ENCODE assay signal across 23 cellular contexts in the genomic region with DNA sequence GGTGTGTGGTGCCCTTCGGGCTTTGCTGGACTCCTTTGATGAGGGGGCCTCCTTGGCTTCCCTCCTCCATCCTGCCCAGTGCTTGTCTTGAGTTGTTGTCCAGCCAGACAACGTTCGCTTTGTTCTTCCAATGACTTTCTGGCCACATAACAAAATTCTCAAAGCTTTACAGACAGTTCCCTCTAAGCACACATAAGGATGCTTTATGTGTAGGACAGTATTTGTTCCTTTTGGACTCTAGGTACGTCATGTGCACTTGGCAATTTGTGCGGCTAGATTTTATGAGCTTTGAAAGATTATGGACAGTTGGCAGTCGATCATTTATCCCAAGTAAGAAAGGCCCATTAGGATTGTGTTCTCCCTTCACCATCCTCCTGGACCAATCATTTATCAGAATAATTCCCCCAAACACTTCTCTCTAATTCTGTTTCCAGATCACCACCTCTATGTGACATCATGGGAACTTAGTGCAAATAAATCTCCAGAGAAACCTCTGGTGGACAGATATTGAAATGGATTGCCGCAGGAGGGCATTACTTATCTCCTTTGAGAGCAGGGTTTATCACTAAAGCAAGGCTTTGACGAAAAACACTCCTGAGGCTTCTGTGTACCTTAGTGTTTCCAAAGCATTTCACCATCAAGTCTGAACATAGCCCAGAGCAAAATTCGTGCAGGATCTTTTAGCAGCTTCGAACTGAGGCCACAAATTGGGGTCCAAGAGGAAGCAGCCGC.
"Had no signal": no experiment of that assay in that cellular context is flagged by ENCODE, and none has a peak within 500 bp of the region (broad histone marks: within the 10 kb centered on the region; RNA-seq: fewer than 3 reads in every experiment).

No MANE protein-coding gene starts in this region.

- DNase-seq: activated CD4-positive, alpha-beta T cell treated with anti-CD3 and anti-CD28 coated beads for 36 hours; activated CD4-positive, alpha-beta T cell treated with anti-CD3 and anti-CD28 coated beads, Interleukin-2, amount 50 U/mL, for 4 hours; activated CD8-positive, alpha-beta memory T cell treated with anti-CD3 and anti-CD28 coated beads for 24 hours; activated CD8-positive, alpha-beta memory T cell treated with anti-CD3 and anti-CD28 coated beads, Interleukin-2, amount 50 U/mL, for 4 hours; activated T-cell treated with anti-CD3 and anti-CD28 coated beads, Interleukin-2, amount 50 U/mL, for 24 hours; amniotic stem cell; cerebellar nuclear complex; esophagus squamous epithelium; immature natural killer cell; left lung; naive thymus-derived CD4-positive, alpha-beta T cell; retina; stimulated activated CD4-positive, alpha-beta T cell treated with anti-CD3 and anti-CD28 coated beads, Interleukin-2, amount 100 ng/mL, for 48 hours; stimulated activated naive CD8-positive, alpha-beta T cell treated with anti-CD3 and anti-CD28 coated beads, Interleukin-15, Interleukin-2, amounts not matched to agents 100 U/mL and 50 U/mL, for 24 hours; T-helper 1 cell; upper lobe of left lung had no signal

- H3K4me3 ChIP-seq: breast epithelium, coronary artery, esophagus squamous epithelium, left lung, lung, upper lobe of left lung had no signal

- H3K9me3 ChIP-seq: breast epithelium, esophagus squamous epithelium, left lung, upper lobe of left lung had no signal

- H3K27me3 Mint-ChIP-seq: activated naive CD8-positive, alpha-beta T cell; activated T-cell treated with anti-CD3 and anti-CD28 coated beads, Interleukin-2, amount 50 U/mL, for 24 hours had no signal

- H3K27ac Mint-ChIP-seq: activated CD4-positive, alpha-beta T cell treated with anti-CD3 and anti-CD28 coated beads for 36 hours; activated naive CD8-positive, alpha-beta T cell; activated T-cell treated with anti-CD3 and anti-CD28 coated beads, Interleukin-2, amount 50 U/mL, for 24 hours; activated T-helper 17 cell treated with anti-CD3 and anti-CD28 coated beads, Interleukin-2, amount 50 U/mL, for 72 hours; immature natural killer cell; naive thymus-derived CD4-positive, alpha-beta T cell; WTC11 had no signal

- H3K36me3 ChIP-seq: breast epithelium, esophagus squamous epithelium, left lung, upper lobe of left lung had no signal

- H3K36me3 Mint-ChIP-seq: activated naive CD8-positive, alpha-beta T cell; immature natural killer cell; naive thymus-derived CD4-positive, alpha-beta T cell; WTC11 had no signal

- H3K27me3 ChIP-seq: breast epithelium, esophagus squamous epithelium, left lung, upper lobe of left lung had no signal

- H3K27ac ChIP-seq: breast epithelium, coronary artery, esophagus squamous epithelium, left lung, upper lobe of left lung had no signal

- H3K4me3 Mint-ChIP-seq: activated CD4-positive, alpha-beta T cell treated with anti-CD3 and anti-CD28 coated beads for 36 hours; activated naive CD8-positive, alpha-beta T cell; activated T-cell treated with anti-CD3 and anti-CD28 coated beads, Interleukin-2, amount 50 U/mL, for 24 hours; activated T-helper 17 cell treated with anti-CD3 and anti-CD28 coated beads, Interleukin-2, amount 50 U/mL, for 72 hours; immature natural killer cell; naive thymus-derived CD4-positive, alpha-beta T cell; neural crest cell; WTC11 had no signal

- H3K4me1 ChIP-seq: breast epithelium, esophagus squamous epithelium, left lung, upper lobe of left lung had no signal

- H3K4me1 Mint-ChIP-seq: activated CD4-positive, alpha-beta T cell treated with anti-CD3 and anti-CD28 coated beads for 36 hours; activated T-helper 17 cell treated with anti-CD3 and anti-CD28 coated beads, Interleukin-2, amount 50 U/mL, for 72 hours; immature natural killer cell; naive thymus-derived CD4-positive, alpha-beta T cell had no signal

- H3K9me3 Mint-ChIP-seq: activated T-cell treated with anti-CD3 and anti-CD28 coated beads, Interleukin-2, amount 50 U/mL, for 24 hours; activated T-helper 17 cell treated with anti-CD3 and anti-CD28 coated beads, Interleukin-2, amount 50 U/mL, for 72 hours; naive thymus-derived CD4-positive, alpha-beta T cell; WTC11 had no signal

- ATAC-seq: activated CD4-positive, alpha-beta T cell treated with anti-CD3 and anti-CD28 coated beads for 36 hours; activated T-helper 17 cell treated with anti-CD3 and anti-CD28 coated beads, Interleukin-2, amount 50 U/mL, for 72 hours; left lung; naive thymus-derived CD4-positive, alpha-beta T cell; stimulated activated naive CD8-positive, alpha-beta T cell treated with anti-CD3 and anti-CD28 coated beads, Interleukin-15, Interleukin-2, amounts not matched to agents 100 U/mL and 50 U/mL, for 24 hours; WTC11 had no signal
